ENCODE assay signal across 1 cellular context in the genomic region with DNA sequence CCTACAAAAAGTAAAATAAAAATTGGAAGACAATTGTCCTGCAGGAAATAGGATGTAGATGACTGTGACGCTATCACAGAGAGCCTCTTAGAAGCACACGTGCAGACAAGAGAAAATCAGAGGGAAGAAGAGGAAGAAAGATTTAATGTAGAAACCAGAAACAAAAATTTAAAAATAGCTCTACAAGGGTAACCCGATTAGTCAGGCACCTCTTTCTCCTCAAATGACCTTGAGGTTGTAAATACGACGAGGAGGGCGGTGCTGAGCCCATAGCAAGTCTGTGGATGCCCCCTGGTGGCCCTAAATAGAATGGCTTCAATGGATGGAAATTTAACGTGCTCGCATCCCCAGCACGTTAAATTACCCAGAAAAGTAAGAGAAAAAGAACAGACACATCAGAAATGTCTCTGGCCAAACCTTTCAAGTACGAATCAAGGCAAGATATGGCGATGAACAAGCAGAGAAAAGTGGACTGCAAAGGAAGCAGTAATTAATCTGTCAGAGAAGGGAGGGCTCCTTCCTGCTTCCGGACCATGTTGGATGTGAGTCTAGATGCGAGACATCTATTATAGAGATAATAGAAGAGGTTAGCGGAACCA.
A peak's percentile ranks its signal among the peaks of the same experiment; 100 is the strongest.
TF ChIP-seq lines count a peak whose summit lies in the region.

No MANE protein-coding gene starts in this region.

TF ChIP-seq in K562, 482 proteins besides CTCF, POLR2A, EP300 and RAD21 (continued from another document and continues in another):
- TF ChIP-seq MIER1 (IDR thresholded peaks at IDR 0.05; ENCODE audit: low read depth) (no peak), POLR2G (IDR thresholded peaks at IDR 0.05; ENCODE audit: low read depth, low read length) (no peak), PML (IDR thresholded peaks at IDR 0.05; ENCODE audit: low read length) (no peak), HNRNPLL (IDR thresholded peaks at IDR 0.05; ENCODE audit: low read depth, low read length, poor library complexity, severe bottlenecking) (no peak), STAT5A (IDR thresholded peaks at IDR 0.05; ENCODE audit: borderline replicate concordance, low read length) (no peak), CHCHD3 (CRISPR knock-in tag; IDR thresholded peaks at IDR 0.05) (no peak), KDM5B (IDR thresholded peaks at IDR 0.05; ENCODE audit: insufficient replicate concordance, low read depth, low read length) (no peak), SMARCA5 (IDR thresholded peaks at IDR 0.05) (no peak), ZBTB7A (IDR thresholded peaks at IDR 0.05; ENCODE audit: borderline replicate concordance, control insufficient read depth, low read depth, low read length) (no peak), NCOA1 (IDR thresholded peaks at IDR 0.05; ENCODE audit: low read depth) (peak; percentile 51; the same call in 1 of the 2 replicates), STAG1 (CRISPR knock-in tag; IDR thresholded peaks at IDR 0.05; ENCODE audit: borderline replicate concordance) (peak; percentile 51; the same call in 1 of the 2 replicates), ATF1 (CRISPR knock-in tag; IDR thresholded peaks at IDR 0.05) (no peak), ATF1 (tag; IDR thresholded peaks at IDR 0.05) (peak; percentile 71; the same call in 1 of the 2 replicates), TCF3 (CRISPR knock-in tag; IDR thresholded peaks at IDR 0.05) (no peak), HDAC3 (IDR thresholded peaks at IDR 0.05; ENCODE audit: borderline replicate concordance, partially characterized antibody) (peak; percentile 58), CAMTA2 (CRISPR knock-in tag; conservative IDR thresholded peaks at IDR 0.05) (no peak), TFAM (CRISPR knock-in tag; conservative IDR thresholded peaks at IDR 0.05) (no peak), ZFPM2 (CRISPR knock-in tag; IDR thresholded peaks at IDR 0.05) (no peak), NCOR1 (IDR thresholded peaks at IDR 0.05) (peak; percentile 31; the same call in 1 of the 2 replicates), ARID2 (IDR thresholded peaks at IDR 0.05) (peak; percentile 93)
- TF ChIP-seq, protein P1, sequence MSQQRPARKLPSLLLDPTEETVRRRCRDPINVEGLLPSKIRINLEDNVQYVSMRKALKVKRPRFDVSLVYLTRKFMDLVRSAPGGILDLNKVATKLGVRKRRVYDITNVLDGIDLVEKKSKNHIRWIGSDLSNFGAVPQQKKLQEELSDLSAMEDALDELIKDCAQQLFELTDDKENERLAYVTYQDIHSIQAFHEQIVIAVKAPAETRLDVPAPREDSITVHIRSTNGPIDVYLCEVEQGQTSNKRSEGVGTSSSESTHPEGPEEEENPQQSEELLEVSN (IDR thresholded peaks at IDR 0.05; ENCODE audit: borderline replicate concordance in 1 of 2, extremely low read depth in 1 of 2, insufficient read depth in 1 of 2, insufficient read length in 1 of 2, low read depth in 1 of 2, low read length in 1 of 2, poor library complexity in 1 of 2, severe bottlenecking in 1 of 2) = no peak
- TF ChIP-seq, protein P2, sequence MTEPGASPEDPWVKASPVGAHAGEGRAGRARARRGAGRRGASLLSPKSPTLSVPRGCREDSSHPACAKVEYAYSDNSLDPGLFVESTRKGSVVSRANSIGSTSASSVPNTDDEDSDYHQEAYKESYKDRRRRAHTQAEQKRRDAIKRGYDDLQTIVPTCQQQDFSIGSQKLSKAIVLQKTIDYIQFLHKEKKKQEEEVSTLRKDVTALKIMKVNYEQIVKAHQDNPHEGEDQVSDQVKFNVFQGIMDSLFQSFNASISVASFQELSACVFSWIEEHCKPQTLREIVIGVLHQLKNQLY (CRISPR knock-in tag; conservative IDR thresholded peaks at IDR 0.05) = no peak
- TF ChIP-seq, protein P3, sequence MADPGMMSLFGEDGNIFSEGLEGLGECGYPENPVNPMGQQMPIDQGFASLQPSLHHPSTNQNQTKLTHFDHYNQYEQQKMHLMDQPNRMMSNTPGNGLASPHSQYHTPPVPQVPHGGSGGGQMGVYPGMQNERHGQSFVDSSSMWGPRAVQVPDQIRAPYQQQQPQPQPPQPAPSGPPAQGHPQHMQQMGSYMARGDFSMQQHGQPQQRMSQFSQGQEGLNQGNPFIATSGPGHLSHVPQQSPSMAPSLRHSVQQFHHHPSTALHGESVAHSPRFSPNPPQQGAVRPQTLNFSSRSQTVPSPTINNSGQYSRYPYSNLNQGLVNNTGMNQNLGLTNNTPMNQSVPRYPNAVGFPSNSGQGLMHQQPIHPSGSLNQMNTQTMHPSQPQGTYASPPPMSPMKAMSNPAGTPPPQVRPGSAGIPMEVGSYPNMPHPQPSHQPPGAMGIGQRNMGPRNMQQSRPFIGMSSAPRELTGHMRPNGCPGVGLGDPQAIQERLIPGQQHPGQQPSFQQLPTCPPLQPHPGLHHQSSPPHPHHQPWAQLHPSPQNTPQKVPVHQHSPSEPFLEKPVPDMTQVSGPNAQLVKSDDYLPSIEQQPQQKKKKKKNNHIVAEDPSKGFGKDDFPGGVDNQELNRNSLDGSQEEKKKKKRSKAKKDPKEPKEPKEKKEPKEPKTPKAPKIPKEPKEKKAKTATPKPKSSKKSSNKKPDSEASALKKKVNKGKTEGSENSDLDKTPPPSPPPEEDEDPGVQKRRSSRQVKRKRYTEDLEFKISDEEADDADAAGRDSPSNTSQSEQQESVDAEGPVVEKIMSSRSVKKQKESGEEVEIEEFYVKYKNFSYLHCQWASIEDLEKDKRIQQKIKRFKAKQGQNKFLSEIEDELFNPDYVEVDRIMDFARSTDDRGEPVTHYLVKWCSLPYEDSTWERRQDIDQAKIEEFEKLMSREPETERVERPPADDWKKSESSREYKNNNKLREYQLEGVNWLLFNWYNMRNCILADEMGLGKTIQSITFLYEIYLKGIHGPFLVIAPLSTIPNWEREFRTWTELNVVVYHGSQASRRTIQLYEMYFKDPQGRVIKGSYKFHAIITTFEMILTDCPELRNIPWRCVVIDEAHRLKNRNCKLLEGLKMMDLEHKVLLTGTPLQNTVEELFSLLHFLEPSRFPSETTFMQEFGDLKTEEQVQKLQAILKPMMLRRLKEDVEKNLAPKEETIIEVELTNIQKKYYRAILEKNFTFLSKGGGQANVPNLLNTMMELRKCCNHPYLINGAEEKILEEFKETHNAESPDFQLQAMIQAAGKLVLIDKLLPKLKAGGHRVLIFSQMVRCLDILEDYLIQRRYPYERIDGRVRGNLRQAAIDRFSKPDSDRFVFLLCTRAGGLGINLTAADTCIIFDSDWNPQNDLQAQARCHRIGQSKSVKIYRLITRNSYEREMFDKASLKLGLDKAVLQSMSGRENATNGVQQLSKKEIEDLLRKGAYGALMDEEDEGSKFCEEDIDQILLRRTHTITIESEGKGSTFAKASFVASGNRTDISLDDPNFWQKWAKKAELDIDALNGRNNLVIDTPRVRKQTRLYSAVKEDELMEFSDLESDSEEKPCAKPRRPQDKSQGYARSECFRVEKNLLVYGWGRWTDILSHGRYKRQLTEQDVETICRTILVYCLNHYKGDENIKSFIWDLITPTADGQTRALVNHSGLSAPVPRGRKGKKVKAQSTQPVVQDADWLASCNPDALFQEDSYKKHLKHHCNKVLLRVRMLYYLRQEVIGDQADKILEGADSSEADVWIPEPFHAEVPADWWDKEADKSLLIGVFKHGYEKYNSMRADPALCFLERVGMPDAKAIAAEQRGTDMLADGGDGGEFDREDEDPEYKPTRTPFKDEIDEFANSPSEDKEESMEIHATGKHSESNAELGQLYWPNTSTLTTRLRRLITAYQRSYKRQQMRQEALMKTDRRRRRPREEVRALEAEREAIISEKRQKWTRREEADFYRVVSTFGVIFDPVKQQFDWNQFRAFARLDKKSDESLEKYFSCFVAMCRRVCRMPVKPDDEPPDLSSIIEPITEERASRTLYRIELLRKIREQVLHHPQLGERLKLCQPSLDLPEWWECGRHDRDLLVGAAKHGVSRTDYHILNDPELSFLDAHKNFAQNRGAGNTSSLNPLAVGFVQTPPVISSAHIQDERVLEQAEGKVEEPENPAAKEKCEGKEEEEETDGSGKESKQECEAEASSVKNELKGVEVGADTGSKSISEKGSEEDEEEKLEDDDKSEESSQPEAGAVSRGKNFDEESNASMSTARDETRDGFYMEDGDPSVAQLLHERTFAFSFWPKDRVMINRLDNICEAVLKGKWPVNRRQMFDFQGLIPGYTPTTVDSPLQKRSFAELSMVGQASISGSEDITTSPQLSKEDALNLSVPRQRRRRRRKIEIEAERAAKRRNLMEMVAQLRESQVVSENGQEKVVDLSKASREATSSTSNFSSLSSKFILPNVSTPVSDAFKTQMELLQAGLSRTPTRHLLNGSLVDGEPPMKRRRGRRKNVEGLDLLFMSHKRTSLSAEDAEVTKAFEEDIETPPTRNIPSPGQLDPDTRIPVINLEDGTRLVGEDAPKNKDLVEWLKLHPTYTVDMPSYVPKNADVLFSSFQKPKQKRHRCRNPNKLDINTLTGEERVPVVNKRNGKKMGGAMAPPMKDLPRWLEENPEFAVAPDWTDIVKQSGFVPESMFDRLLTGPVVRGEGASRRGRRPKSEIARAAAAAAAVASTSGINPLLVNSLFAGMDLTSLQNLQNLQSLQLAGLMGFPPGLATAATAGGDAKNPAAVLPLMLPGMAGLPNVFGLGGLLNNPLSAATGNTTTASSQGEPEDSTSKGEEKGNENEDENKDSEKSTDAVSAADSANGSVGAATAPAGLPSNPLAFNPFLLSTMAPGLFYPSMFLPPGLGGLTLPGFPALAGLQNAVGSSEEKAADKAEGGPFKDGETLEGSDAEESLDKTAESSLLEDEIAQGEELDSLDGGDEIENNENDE (IDR thresholded peaks at IDR 0.05; ENCODE audit: low read depth, low read length) = no peak
- TF ChIP-seq, protein P4, sequence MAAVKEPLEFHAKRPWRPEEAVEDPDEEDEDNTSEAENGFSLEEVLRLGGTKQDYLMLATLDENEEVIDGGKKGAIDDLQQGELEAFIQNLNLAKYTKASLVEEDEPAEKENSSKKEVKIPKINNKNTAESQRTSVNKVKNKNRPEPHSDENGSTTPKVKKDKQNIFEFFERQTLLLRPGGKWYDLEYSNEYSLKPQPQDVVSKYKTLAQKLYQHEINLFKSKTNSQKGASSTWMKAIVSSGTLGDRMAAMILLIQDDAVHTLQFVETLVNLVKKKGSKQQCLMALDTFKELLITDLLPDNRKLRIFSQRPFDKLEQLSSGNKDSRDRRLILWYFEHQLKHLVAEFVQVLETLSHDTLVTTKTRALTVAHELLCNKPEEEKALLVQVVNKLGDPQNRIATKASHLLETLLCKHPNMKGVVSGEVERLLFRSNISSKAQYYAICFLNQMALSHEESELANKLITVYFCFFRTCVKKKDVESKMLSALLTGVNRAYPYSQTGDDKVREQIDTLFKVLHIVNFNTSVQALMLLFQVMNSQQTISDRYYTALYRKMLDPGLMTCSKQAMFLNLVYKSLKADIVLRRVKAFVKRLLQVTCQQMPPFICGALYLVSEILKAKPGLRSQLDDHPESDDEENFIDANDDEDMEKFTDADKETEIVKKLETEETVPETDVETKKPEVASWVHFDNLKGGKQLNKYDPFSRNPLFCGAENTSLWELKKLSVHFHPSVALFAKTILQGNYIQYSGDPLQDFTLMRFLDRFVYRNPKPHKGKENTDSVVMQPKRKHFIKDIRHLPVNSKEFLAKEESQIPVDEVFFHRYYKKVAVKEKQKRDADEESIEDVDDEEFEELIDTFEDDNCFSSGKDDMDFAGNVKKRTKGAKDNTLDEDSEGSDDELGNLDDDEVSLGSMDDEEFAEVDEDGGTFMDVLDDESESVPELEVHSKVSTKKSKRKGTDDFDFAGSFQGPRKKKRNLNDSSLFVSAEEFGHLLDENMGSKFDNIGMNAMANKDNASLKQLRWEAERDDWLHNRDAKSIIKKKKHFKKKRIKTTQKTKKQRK (IDR thresholded peaks at IDR 0.05; ENCODE audit: borderline replicate concordance, low read depth, low read length) = no peak
- TF ChIP-seq, protein P5, sequence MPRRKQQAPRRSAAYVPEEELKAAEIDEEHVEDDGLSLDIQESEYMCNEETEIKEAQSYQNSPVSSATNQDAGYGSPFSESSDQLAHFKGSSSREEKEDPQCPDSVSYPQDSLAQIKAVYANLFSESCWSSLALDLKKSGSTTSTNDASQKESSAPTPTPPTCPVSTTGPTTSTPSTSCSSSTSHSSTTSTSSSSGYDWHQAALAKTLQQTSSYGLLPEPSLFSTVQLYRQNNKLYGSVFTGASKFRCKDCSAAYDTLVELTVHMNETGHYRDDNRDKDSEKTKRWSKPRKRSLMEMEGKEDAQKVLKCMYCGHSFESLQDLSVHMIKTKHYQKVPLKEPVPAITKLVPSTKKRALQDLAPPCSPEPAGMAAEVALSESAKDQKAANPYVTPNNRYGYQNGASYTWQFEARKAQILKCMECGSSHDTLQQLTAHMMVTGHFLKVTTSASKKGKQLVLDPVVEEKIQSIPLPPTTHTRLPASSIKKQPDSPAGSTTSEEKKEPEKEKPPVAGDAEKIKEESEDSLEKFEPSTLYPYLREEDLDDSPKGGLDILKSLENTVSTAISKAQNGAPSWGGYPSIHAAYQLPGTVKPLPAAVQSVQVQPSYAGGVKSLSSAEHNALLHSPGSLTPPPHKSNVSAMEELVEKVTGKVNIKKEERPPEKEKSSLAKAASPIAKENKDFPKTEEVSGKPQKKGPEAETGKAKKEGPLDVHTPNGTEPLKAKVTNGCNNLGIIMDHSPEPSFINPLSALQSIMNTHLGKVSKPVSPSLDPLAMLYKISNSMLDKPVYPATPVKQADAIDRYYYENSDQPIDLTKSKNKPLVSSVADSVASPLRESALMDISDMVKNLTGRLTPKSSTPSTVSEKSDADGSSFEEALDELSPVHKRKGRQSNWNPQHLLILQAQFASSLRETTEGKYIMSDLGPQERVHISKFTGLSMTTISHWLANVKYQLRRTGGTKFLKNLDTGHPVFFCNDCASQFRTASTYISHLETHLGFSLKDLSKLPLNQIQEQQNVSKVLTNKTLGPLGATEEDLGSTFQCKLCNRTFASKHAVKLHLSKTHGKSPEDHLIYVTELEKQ (CRISPR knock-in tag; IDR thresholded peaks at IDR 0.05) = no peak
- TF ChIP-seq, protein P6, sequence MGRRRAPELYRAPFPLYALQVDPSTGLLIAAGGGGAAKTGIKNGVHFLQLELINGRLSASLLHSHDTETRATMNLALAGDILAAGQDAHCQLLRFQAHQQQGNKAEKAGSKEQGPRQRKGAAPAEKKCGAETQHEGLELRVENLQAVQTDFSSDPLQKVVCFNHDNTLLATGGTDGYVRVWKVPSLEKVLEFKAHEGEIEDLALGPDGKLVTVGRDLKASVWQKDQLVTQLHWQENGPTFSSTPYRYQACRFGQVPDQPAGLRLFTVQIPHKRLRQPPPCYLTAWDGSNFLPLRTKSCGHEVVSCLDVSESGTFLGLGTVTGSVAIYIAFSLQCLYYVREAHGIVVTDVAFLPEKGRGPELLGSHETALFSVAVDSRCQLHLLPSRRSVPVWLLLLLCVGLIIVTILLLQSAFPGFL (CRISPR knock-in tag; IDR thresholded peaks at IDR 0.05) = no peak
- TF ChIP-seq, protein P7, sequence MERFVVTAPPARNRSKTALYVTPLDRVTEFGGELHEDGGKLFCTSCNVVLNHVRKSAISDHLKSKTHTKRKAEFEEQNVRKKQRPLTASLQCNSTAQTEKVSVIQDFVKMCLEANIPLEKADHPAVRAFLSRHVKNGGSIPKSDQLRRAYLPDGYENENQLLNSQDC (CRISPR knock-in tag; IDR thresholded peaks at IDR 0.05) = no peak
- TF ChIP-seq, protein P8, sequence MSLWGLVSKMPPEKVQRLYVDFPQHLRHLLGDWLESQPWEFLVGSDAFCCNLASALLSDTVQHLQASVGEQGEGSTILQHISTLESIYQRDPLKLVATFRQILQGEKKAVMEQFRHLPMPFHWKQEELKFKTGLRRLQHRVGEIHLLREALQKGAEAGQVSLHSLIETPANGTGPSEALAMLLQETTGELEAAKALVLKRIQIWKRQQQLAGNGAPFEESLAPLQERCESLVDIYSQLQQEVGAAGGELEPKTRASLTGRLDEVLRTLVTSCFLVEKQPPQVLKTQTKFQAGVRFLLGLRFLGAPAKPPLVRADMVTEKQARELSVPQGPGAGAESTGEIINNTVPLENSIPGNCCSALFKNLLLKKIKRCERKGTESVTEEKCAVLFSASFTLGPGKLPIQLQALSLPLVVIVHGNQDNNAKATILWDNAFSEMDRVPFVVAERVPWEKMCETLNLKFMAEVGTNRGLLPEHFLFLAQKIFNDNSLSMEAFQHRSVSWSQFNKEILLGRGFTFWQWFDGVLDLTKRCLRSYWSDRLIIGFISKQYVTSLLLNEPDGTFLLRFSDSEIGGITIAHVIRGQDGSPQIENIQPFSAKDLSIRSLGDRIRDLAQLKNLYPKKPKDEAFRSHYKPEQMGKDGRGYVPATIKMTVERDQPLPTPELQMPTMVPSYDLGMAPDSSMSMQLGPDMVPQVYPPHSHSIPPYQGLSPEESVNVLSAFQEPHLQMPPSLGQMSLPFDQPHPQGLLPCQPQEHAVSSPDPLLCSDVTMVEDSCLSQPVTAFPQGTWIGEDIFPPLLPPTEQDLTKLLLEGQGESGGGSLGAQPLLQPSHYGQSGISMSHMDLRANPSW (CRISPR knock-in tag; IDR thresholded peaks at IDR 0.05) = no peak
